Comparison of ENCODE assay signal across 17 cellular contexts in genomic region chr1:227120827-227121226, GRCh38.
DNase-seq lines count a peak whose midpoint lies in the region; ATAC-seq, FAIRE-seq and TF ChIP-seq lines count a peak whose summit lies in the region.
"Had no signal": no experiment of that assay in that cellular context is flagged by ENCODE, and none has a peak within 500 bp of the region (broad histone marks: within the 10 kb centered on the region; RNA-seq: fewer than 3 reads in every experiment).

No MANE protein-coding gene starts in this region.

- H3K9me3 ChIP-seq in body of pancreas (no peaks in the 10 kb centered on the region), pancreas (no peaks in the 10 kb centered on the region)

- H3K27me3 ChIP-seq in body of pancreas (no peaks in the 10 kb centered on the region), pancreas (no peaks in the 10 kb centered on the region)

- no peak for TF ChIP-seq POLR2A in body of pancreas (IDR thresholded peaks at IDR 0.05)

- no peak for FAIRE-seq in pancreas (lab: Jason Lieb, UNC)
- FAIRE-seq: GM12891 had no signal

- H3K4me3 ChIP-seq in body of pancreas: no peak overlapping the region
- H3K4me3 ChIP-seq in pancreas: no peak overlapping the region
- H3K4me3 ChIP-seq: GM23248 had no signal

- no peak for ATAC-seq in body of pancreas
- ATAC-seq in pancreas: peak in 3 of 4 donors; percentile 29 to 74 (median 49)
- ATAC-seq: HCT116 had no signal

- peak; percentile 67 for DNase-seq in NCI-H1436 (lab: John Stamatoyannopoulos, UW)
- peak; percentile 64 for DNase-seq in NCI-H2107 (lab: John Stamatoyannopoulos, UW)
- DNase-seq in body of pancreas: peak in 3 of 4 donors; percentile 14 to 34 (median 17)
- DNase-seq in pancreas: peak in 2 of 6 donors; percentile 9 to 16
- no peak for DNase-seq in NOMO-1 treated with dmso at 0.1 percent for 144 hours (lab: John Stamatoyannopoulos, UW; ENCODE audit: unreplicated experiment)
- DNase-seq in stimulated activated naive CD4-positive, alpha-beta T cell treated with Interleukin-2 at 50 U/mL for 16 hours (lab: John Stamatoyannopoulos, UW): no peak
- no peak for DNase-seq in NCI-H2029 (lab: John Stamatoyannopoulos, UW)
- DNase-seq: C1 segment of cervical spinal cord; Calu3; CD4-positive, alpha-beta T cell; DMS 273 treated with DMSO at 0.1 percent for 48 hours; DMS79 treated with DMSO at 0.1 percent for 48 hours; EL; GM23248; IMR-90 had no signal

- H3K27ac ChIP-seq in body of pancreas (no peak overlapping the region), pancreas (no peak overlapping the region)
- H3K27ac ChIP-seq: GM23248 had no signal

- WGBS in body of pancreas, 2 donors: 49% methylated on average over 6 to 9 of the region's 9 CpGs
- WGBS in pancreas, 2 donors: 47 to 52% methylated on average over 9 of the region's 9 CpGs

- no peak for TF ChIP-seq CTCF in body of pancreas (IDR thresholded peaks at IDR 0.05)
- no peak for TF ChIP-seq CTCF in pancreas (IDR thresholded peaks at IDR 0.05)

- no peaks in the 10 kb centered on the region for H3K36me3 ChIP-seq in body of pancreas (replicated peaks in 1 of 2; ENCODE audit: insufficient read depth in 1 of 2, low read depth in 2 of 2)
- no peaks in the 10 kb centered on the region for H3K36me3 ChIP-seq in pancreas

- peaks cover 7% of the 10 kb centered on the region for H3K4me1 ChIP-seq in body of pancreas
- H3K4me1 ChIP-seq in pancreas: peaks cover 0 to 24% (median 7%) of the 10 kb centered on the region in 3 donors

- intact Hi-C loops in body of pancreas (cut with DNase I): no loop called here
- intact Hi-C loops in pancreas (cut with DNase I): no loop called here

Comparison
In these comparisons a context has a peak if more than half of its experiments do, and no peak if none do; other contexts are left out.
1. DNase-seq: peak in NCI-H1436 (single experiment), NCI-H2107 (single experiment) and body of pancreas (3 of 4); none in NOMO-1 treated with dmso at 0.1 percent for 144 hours (single experiment), stimulated activated naive CD4-positive, alpha-beta T cell treated with Interleukin-2 at 50 U/mL for 16 hours (single experiment) and NCI-H2029 (single experiment).